ENCODE assay signal across 24 cellular contexts in genomic region chr11:73998846-73999575, GRCh38. TPM values are rescaled to one million over a fixed set of nuclear protein-coding genes. Genes with fewer than 3 reads are reported as not detected.
A peak's percentile ranks its signal among the peaks of the same experiment; 100 is the strongest.
DNase-seq lines count a peak whose midpoint lies in the region; ATAC-seq and TF ChIP-seq lines count a peak whose summit lies in the region.
"Had no signal": no experiment of that assay in that cellular context is flagged by ENCODE, and none has a peak within 500 bp of the region (broad histone marks: within the 10 kb centered on the region; RNA-seq: fewer than 3 reads in every experiment).

No MANE protein-coding gene starts in this region.

- H3K4me3 Mint-ChIP-seq in stimulated activated naive CD8-positive, alpha-beta T cell treated with anti-CD3 and anti-CD28 coated beads, Interleukin-15, Interleukin-2, amounts not matched to agents 100 ng/mL and 50 ng/mL, for 24 hours: peak overlapping the region; percentile 11
- H3K4me3 Mint-ChIP-seq in activated T-helper 1 cell treated with anti-CD3 and anti-CD28 coated beads, Interleukin-12 subunit alpha, Interleukin-12 subunit beta, Interleukin-2, Interleukin-4 antibody, amounts not matched to agents 30 ng/mL and 10 ng/mL and 1 ng/mL, durations not matched to agents 14 hours and 24 hours and 36 hours: no peak overlapping the region
- peak overlapping the region in 1 of 10 donors; percentile 3 for H3K4me3 Mint-ChIP-seq in naive thymus-derived CD8-positive, alpha-beta T cell
- H3K4me3 Mint-ChIP-seq: endodermal cell; T-helper 2 cell treated with Interferon-gamma antibody and Interleukin-4, amounts not matched to agents 5 μg/mL and 100 μg/mL, for 36 hours; WTC11 had no signal

- no peak for TF ChIP-seq POLR2A in testis (IDR thresholded peaks at IDR 0.05)

- no peaks in the 10 kb centered on the region for H3K36me3 ChIP-seq in testis (ENCODE audit: low read depth, missing control alignments)
- H3K36me3 ChIP-seq: breast epithelium, colonic mucosa, SJSA1 had no signal

- WGBS in testis, 2 donors: 90 to 94% methylated on average over 13 of the region's 13 CpGs

- H3K27me3 ChIP-seq in testis: no peaks in the 10 kb centered on the region
- H3K27me3 ChIP-seq: breast epithelium, colonic mucosa, esophagus squamous epithelium, Peyer's patch, right atrium auricular region, SJSA1 had no signal

- POLR2A ChIA-PET in naive thymus-derived CD8-positive, alpha-beta T cell (lab: Charles Lee): interaction anchor here (0.6 to 17.2 kb wide), 4 partner anchors 9 to 109 kb away, joined by 4 to 1033 read pairs (median 43); partner anchors contain the start of genes UCP2 and UCP3

- ATAC-seq in stimulated activated naive CD8-positive, alpha-beta T cell treated with anti-CD3 and anti-CD28 coated beads, Interleukin-15, Interleukin-2, amounts not matched to agents 100 U/mL and 50 U/mL, for 24 hours: no peak
- ATAC-seq in naive thymus-derived CD8-positive, alpha-beta T cell: no peak
- ATAC-seq: K562, WTC11 had no signal

- H3K36me3 Mint-ChIP-seq in stimulated activated naive CD8-positive, alpha-beta T cell treated with anti-CD3 and anti-CD28 coated beads, Interleukin-15, Interleukin-2, amounts not matched to agents 100 ng/mL and 50 ng/mL, for 24 hours (ENCODE audit: low read depth): peaks cover 11% of the 10 kb centered on the region
- H3K36me3 Mint-ChIP-seq in activated T-helper 1 cell treated with anti-CD3 and anti-CD28 coated beads, Interleukin-12 subunit alpha, Interleukin-12 subunit beta, Interleukin-2, Interleukin-4 antibody, amounts not matched to agents 30 ng/mL and 10 ng/mL and 1 ng/mL, durations not matched to agents 14 hours and 24 hours and 36 hours (ENCODE audit: low read depth): peaks cover 25% of the 10 kb centered on the region
- peaks cover 5 to 17% (median 10%) of the 10 kb centered on the region in 3 donors for H3K36me3 Mint-ChIP-seq in naive thymus-derived CD8-positive, alpha-beta T cell
- H3K36me3 Mint-ChIP-seq: WTC11 had no signal

- H3K27ac ChIP-seq in testis: no peak overlapping the region
- H3K27ac ChIP-seq: breast epithelium, colonic mucosa, esophagus squamous epithelium, right atrium auricular region, SJSA1 had no signal

- intact Hi-C loops in activated T-helper 1 cell treated with anti-CD3 and anti-CD28 coated beads, Interleukin-12 subunit alpha, Interleukin-12 subunit beta, Interleukin-2, Interleukin-4 antibody, amounts not matched to agents 30 ng/mL and 10 ng/mL and 1 ng/mL, durations not matched to agents 14 hours and 24 hours and 36 hours (cut with micrococcal nuclease): loop anchor here (10.0 kb wide), 1 partner anchor 964 kb away; no protein-coding TSS in a partner anchor
- intact Hi-C loops in testis (cut with DNase I; ENCODE audit: low total_unique reads): no loop called here

- no peaks in the 10 kb centered on the region for H3K27me3 Mint-ChIP-seq in stimulated activated naive CD8-positive, alpha-beta T cell treated with anti-CD3 and anti-CD28 coated beads, Interleukin-15, Interleukin-2, amounts not matched to agents 100 ng/mL and 50 ng/mL, for 24 hours
- H3K27me3 Mint-ChIP-seq in activated T-helper 1 cell treated with anti-CD3 and anti-CD28 coated beads, Interleukin-12 subunit alpha, Interleukin-12 subunit beta, Interleukin-2, Interleukin-4 antibody, amounts not matched to agents 30 ng/mL and 10 ng/mL and 1 ng/mL, durations not matched to agents 14 hours and 24 hours and 36 hours (ENCODE audit: insufficient read depth): no peaks in the 10 kb centered on the region
- H3K27me3 Mint-ChIP-seq in naive thymus-derived CD8-positive, alpha-beta T cell: no peaks in the 10 kb centered on the region

- no peaks in the 10 kb centered on the region for H3K4me1 ChIP-seq in testis
- H3K4me1 ChIP-seq: breast epithelium, colonic mucosa, esophagus squamous epithelium, right atrium auricular region, SJSA1 had no signal

- no peak overlapping the region for H3K4me3 ChIP-seq in testis
- H3K4me3 ChIP-seq: breast epithelium, colonic mucosa, esophagus squamous epithelium, K562, Peyer's patch, right atrium auricular region, SJSA1 had no signal

- H3K9me3 Mint-ChIP-seq in stimulated activated naive CD8-positive, alpha-beta T cell treated with anti-CD3 and anti-CD28 coated beads, Interleukin-15, Interleukin-2, amounts not matched to agents 100 ng/mL and 50 ng/mL, for 24 hours: no peaks in the 10 kb centered on the region
- H3K9me3 Mint-ChIP-seq in activated T-helper 1 cell treated with anti-CD3 and anti-CD28 coated beads, Interleukin-12 subunit alpha, Interleukin-12 subunit beta, Interleukin-2, Interleukin-4 antibody, amounts not matched to agents 30 ng/mL and 10 ng/mL and 1 ng/mL, durations not matched to agents 14 hours and 24 hours and 36 hours: no peaks in the 10 kb centered on the region
- no peaks in the 10 kb centered on the region for H3K9me3 Mint-ChIP-seq in naive thymus-derived CD8-positive, alpha-beta T cell
- H3K9me3 Mint-ChIP-seq: endodermal cell; T-helper 2 cell treated with Interferon-gamma antibody and Interleukin-4, amounts not matched to agents 5 μg/mL and 100 μg/mL, for 36 hours; WTC11 had no signal

- no peaks in the 10 kb centered on the region for H3K9me3 ChIP-seq in testis
- H3K9me3 ChIP-seq: breast epithelium, colonic mucosa, esophagus squamous epithelium, Peyer's patch, right atrium auricular region, SJSA1 had no signal

- no peak for TF ChIP-seq CTCF in testis (IDR thresholded peaks at IDR 0.05)

- peaks cover 77% of the 10 kb centered on the region for H3K4me1 Mint-ChIP-seq in stimulated activated naive CD8-positive, alpha-beta T cell treated with anti-CD3 and anti-CD28 coated beads, Interleukin-15, Interleukin-2, amounts not matched to agents 100 ng/mL and 50 ng/mL, for 24 hours (ENCODE audit: low read depth)
- peaks cover 81% of the 10 kb centered on the region for H3K4me1 Mint-ChIP-seq in activated T-helper 1 cell treated with anti-CD3 and anti-CD28 coated beads, Interleukin-12 subunit alpha, Interleukin-12 subunit beta, Interleukin-2, Interleukin-4 antibody, amounts not matched to agents 30 ng/mL and 10 ng/mL and 1 ng/mL, durations not matched to agents 14 hours and 24 hours and 36 hours (ENCODE audit: low read depth)
- H3K4me1 Mint-ChIP-seq in naive thymus-derived CD8-positive, alpha-beta T cell: peaks cover 20 to 84% (median 63%) of the 10 kb centered on the region in 4 donors
- H3K4me1 Mint-ChIP-seq: endodermal cell, WTC11 had no signal

- no peak for DNase-seq in stimulated activated naive CD8-positive, alpha-beta T cell treated with anti-CD3 and anti-CD28 coated beads, Interleukin-15, Interleukin-2, amounts not matched to agents 100 U/mL and 50 U/mL, for 24 hours
- no peak for DNase-seq in activated T-helper 1 cell treated with anti-CD3 and anti-CD28 coated beads, Interleukin-12 subunit alpha, Interleukin-12 subunit beta, Interleukin-2, Interleukin-4 antibody, amounts not matched to agents 30 ng/mL and 10 ng/mL and 1 ng/mL, durations not matched to agents 14 hours and 24 hours and 36 hours (ENCODE audit: low spot score)
- DNase-seq in naive thymus-derived CD8-positive, alpha-beta T cell: no peak
- DNase-seq in testis: no peak
- no peak for DNase-seq in T1000 (lab: John Stamatoyannopoulos, UW)
- DNase-seq in glomerular visceral epithelial cell (ENCODE audit: extremely low spot score): no peak
- DNase-seq in NCI-H1930 (lab: John Stamatoyannopoulos, UW): no peak
- DNase-seq: amniotic stem cell, colonic mucosa, endodermal cell, esophagus squamous epithelium, MM.1S, NCI-H1417 treated with DMSO at 0.1 percent for 48 hours had no signal

- peak overlapping the region; percentile 70 for H3K27ac Mint-ChIP-seq in stimulated activated naive CD8-positive, alpha-beta T cell treated with anti-CD3 and anti-CD28 coated beads, Interleukin-15, Interleukin-2, amounts not matched to agents 100 ng/mL and 50 ng/mL, for 24 hours
- peak overlapping the region; percentile 79 for H3K27ac Mint-ChIP-seq in activated T-helper 1 cell treated with anti-CD3 and anti-CD28 coated beads, Interleukin-12 subunit alpha, Interleukin-12 subunit beta, Interleukin-2, Interleukin-4 antibody, amounts not matched to agents 30 ng/mL and 10 ng/mL and 1 ng/mL, durations not matched to agents 14 hours and 24 hours and 36 hours
- H3K27ac Mint-ChIP-seq in naive thymus-derived CD8-positive, alpha-beta T cell: peak overlapping the region in 7 of 10 donors; percentile 72 to 100 (median 98)
- H3K27ac Mint-ChIP-seq: endodermal cell had no signal

RNA-seq across cellular contexts. Expression of gene UCP3, which starts 9.9 kb away (rescaled TPM):
- total RNA-seq in activated T-helper 1 cell treated with anti-CD3 and anti-CD28 coated beads, Interleukin-12 subunit alpha, Interleukin-12 subunit beta, Interleukin-2, Interleukin-4 antibody, amounts not matched to agents 30 ng/mL and 10 ng/mL and 1 ng/mL, durations not matched to agents 14 hours and 24 hours and 36 hours: 4.1 and 4.8 TPM in 2 replicates
- total RNA-seq in naive thymus-derived CD8-positive, alpha-beta T cell: 1 to 10 TPM; 6.8 to 7.5 TPM
- under 1 TPM in 2 of 3 donors, not detected in 1; 0.50 to 0.76 TPM for polyA plus RNA-seq in naive thymus-derived CD8-positive, alpha-beta T cell
- total RNA-seq in testis: 1 to 10 TPM; 9.7 to 10.0 TPM
- 5.8 TPM for polyA plus RNA-seq in testis (ENCODE audit: insufficient read depth, low read depth, low replicate concordance)

RNA-seq across cellular contexts. Expression of gene UCP2, which starts 16.4 kb away (rescaled TPM):
- total RNA-seq in activated T-helper 1 cell treated with anti-CD3 and anti-CD28 coated beads, Interleukin-12 subunit alpha, Interleukin-12 subunit beta, Interleukin-2, Interleukin-4 antibody, amounts not matched to agents 30 ng/mL and 10 ng/mL and 1 ng/mL, durations not matched to agents 14 hours and 24 hours and 36 hours: 821 and 858 TPM in 2 replicates
- total RNA-seq in naive thymus-derived CD8-positive, alpha-beta T cell: 100 to 1,000 TPM; 388 to 396 TPM
- 1,000 to 10,000 TPM in 2 of 3 donors, 100 to 1,000 TPM in 1; 998 to 1,325 (median 1,191) TPM for polyA plus RNA-seq in naive thymus-derived CD8-positive, alpha-beta T cell
- 10 to 100 TPM; 20.6 to 40.8 TPM for total RNA-seq in testis
- 52.3 TPM for polyA plus RNA-seq in testis (ENCODE audit: insufficient read depth, low read depth, low replicate concordance)

RNA-seq across cellular contexts. Expression of gene DNAJB13, which starts 48.2 kb away (rescaled TPM):
- 0.29 and 0.64 TPM in 2 replicates for total RNA-seq in activated T-helper 1 cell treated with anti-CD3 and anti-CD28 coated beads, Interleukin-12 subunit alpha, Interleukin-12 subunit beta, Interleukin-2, Interleukin-4 antibody, amounts not matched to agents 30 ng/mL and 10 ng/mL and 1 ng/mL, durations not matched to agents 14 hours and 24 hours and 36 hours
- total RNA-seq in naive thymus-derived CD8-positive, alpha-beta T cell: under 1 TPM; 0.22 to 0.60 TPM
- under 1 TPM; 0.16 to 0.51 (median 0.46) TPM for polyA plus RNA-seq in naive thymus-derived CD8-positive, alpha-beta T cell
- 10 to 100 TPM in 1 of 2 donors, 1 to 10 TPM in 1; 8.1 to 14.3 TPM for total RNA-seq in testis
- 49.3 TPM for polyA plus RNA-seq in testis (ENCODE audit: insufficient read depth, low read depth, low replicate concordance)
- total RNA-seq: breast epithelium, colonic mucosa, esophagus squamous epithelium, K562, lung microvascular endothelial cell, NCI-H460, omental fat pad, right atrium auricular region, SJSA1 had no signal

Comparison
In these comparisons a context has a peak if more than half of its experiments do, and no peak if none do; other contexts are left out.
1. RNA of gene UCP2, which starts 16.4 kb away (total RNA-seq): 821 to 858 TPM in activated T-helper 1 cell treated with anti-CD3 and anti-CD28 coated beads, Interleukin-12 subunit alpha, Interleukin-12 subunit beta, Interleukin-2, Interleukin-4 antibody, amounts not matched to agents 30 ng/mL and 10 ng/mL and 1 ng/mL, durations not matched to agents 14 hours and 24 hours and 36 hours and 388 to 396 TPM in naive thymus-derived CD8-positive, alpha-beta T cell; 20.6 to 40.8 TPM in testis; every median in the first group is over 4 times any median in the second.
2. Peak in every context shown above with its lines, with median percentiles within 50 percentile points of each other: H3K27ac Mint-ChIP-seq.